ENCODE assay signal across 8 cellular contexts in the genomic region with DNA sequence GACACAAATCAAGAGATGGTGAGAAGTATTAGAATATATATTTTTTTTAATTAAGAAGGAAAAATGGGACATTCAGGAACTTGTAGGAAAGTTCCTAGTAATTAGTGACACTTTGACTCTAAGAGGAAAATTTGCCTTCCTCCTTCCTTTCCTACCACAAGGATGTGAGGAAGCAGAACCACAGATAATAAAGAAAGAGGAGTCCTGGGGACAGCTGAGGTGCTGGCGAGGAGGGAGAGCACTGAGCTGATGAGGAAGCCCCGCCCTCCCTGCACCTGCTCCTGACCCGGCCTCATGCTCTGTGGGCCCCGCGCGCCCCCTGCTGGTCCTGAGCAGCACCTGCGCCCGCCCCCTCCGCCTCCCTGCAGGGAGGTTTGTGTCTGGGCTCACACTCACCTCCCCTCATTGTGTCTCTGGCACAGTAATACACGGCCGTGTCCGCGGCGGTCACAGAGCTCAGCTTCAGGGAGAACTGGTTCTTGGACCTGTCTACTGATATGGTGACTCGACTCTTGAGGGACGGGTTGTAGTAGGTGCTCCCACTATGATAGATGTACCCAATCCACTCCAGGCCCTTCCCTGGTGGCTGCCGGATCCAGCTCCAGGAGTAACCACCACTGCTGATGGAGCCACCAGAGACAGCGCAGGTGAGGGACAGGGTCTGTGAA.
DNase-seq lines count a peak whose midpoint lies in the region; ATAC-seq, FAIRE-seq and TF ChIP-seq lines count a peak whose summit lies in the region.
"Not testable (repeated sequence)": the region's sequence is repeated elsewhere in the genome, so short reads cannot be mapped to it uniquely, and the experiment has no call there.

No MANE protein-coding gene starts in this region.

- H4K20me1 ChIP-seq in PC-3 (ENCODE audit: low read length): not testable (repeated sequence)

- H3K9me3 Mint-ChIP-seq in activated CD4-positive, alpha-beta T cell treated with anti-CD3 and anti-CD28 coated beads, Interleukin-2, amount 10 ng/mL, durations not matched to agents 7 days and 5 days: not testable (repeated sequence)

- not testable (repeated sequence) for H3K4me3 Mint-ChIP-seq in activated CD4-positive, alpha-beta T cell treated with anti-CD3 and anti-CD28 coated beads, Interleukin-2, amount 10 ng/mL, durations not matched to agents 7 days and 5 days

- not testable (repeated sequence) for H3K4me1 Mint-ChIP-seq in activated CD4-positive, alpha-beta T cell treated with anti-CD3 and anti-CD28 coated beads, Interleukin-2, amount 10 ng/mL, durations not matched to agents 7 days and 5 days

- not testable (repeated sequence) for H3K36me3 ChIP-seq in PC-3 (ENCODE audit: low read depth, low read length); neutrophil

- not testable (repeated sequence) for H3K27ac ChIP-seq in 22Rv1; PC-3 (ENCODE audit: low read length); neutrophil

- ATAC-seq in PC-3, Right ventricle myocardium inferior: not testable (repeated sequence)

- not testable (repeated sequence) for H3K4me3 ChIP-seq in PC-3 (ENCODE audit: low read length); neutrophil (ENCODE audit: low read depth in 1 of 2, low read length in 1 of 2)

- not testable (repeated sequence) for TF ChIP-seq POLR2A in GM12891 (IDR thresholded peaks at IDR 0.05; ENCODE audit: low read depth, low read length)

- not testable (repeated sequence) for H3K27me3 Mint-ChIP-seq in activated CD4-positive, alpha-beta T cell treated with anti-CD3 and anti-CD28 coated beads, Interleukin-2, amount 10 ng/mL, durations not matched to agents 7 days and 5 days

- not testable (repeated sequence) for H3F3A ChIP-seq in PC-3 (ENCODE audit: low read length, unreplicated experiment)

- peak; percentile 31 for FAIRE-seq in GM12891 (lab: Jason Lieb, UNC)

- H3K9me3 ChIP-seq in PC-3 (ENCODE audit: low read length): peaks cover 42% of the 10 kb centered on the region
- H3K9me3 ChIP-seq in neutrophil: not testable (repeated sequence)

- H2AFZ ChIP-seq in PC-3 (ENCODE audit: low read length): not testable (repeated sequence)

- intact Hi-C loops in PC-3 (cut with micrococcal nuclease); Right ventricle myocardium inferior (cut with DNase I): not testable (repeated sequence)

- not testable (repeated sequence) for H3K4me1 ChIP-seq in PC-3 (ENCODE audit: insufficient read depth, low read length); neutrophil (ENCODE audit: control insufficient read depth in 1 of 2, insufficient read depth in 1 of 2, low read depth in 1 of 2, low read length in 1 of 2)

- DNase-seq in GM12891 (ENCODE audit: insufficient read length, low spot score); PC-3: not testable (repeated sequence)
- peak; percentile 66 for DNase-seq in activated CD4-positive, alpha-beta T cell treated with anti-CD3 and anti-CD28 coated beads, Interleukin-2, amount 10 ng/mL, durations not matched to agents 7 days and 5 days
- DNase-seq in activated T-helper 9 cell treated with anti-CD3 and anti-CD28 coated beads, Interleukin-2, amount 50 U/mL, for 16 hours (ENCODE audit: low read depth): peak; percentile 86
- DNase-seq in Right ventricle myocardium inferior (ENCODE audit: missing footprints): peak; percentile 66
- DNase-seq in stimulated activated CD8-positive, alpha-beta memory T cell treated with anti-CD3 and anti-CD28 coated beads, Interleukin-15, amount 100 ng/mL, for 1 hour (ENCODE audit: low read depth): peak; percentile 20

- H3K27me3 ChIP-seq in PC-3 (ENCODE audit: low read length); neutrophil: not testable (repeated sequence)

- H3K27ac Mint-ChIP-seq in activated CD4-positive, alpha-beta T cell treated with anti-CD3 and anti-CD28 coated beads, Interleukin-2, amount 10 ng/mL, durations not matched to agents 7 days and 5 days: not testable (repeated sequence)

- BruUV-seq in PC-3 (replicated peaks; lab: Mats Ljungman, UMichigan): not testable (repeated sequence)

- H3K9me2 ChIP-seq in PC-3 (replicated peaks; ENCODE audit: low read length): not testable (repeated sequence)

- POLR2A ChIA-PET in PC-3 (lab: Charles Lee; ENCODE audit: unreplicated experiment); activated CD4-positive, alpha-beta T cell treated with anti-CD3 and anti-CD28 coated beads, Interleukin-2, amount 10 ng/mL, durations not matched to agents 7 days and 5 days (lab: Charles Lee): not testable (repeated sequence)

- CTCF ChIA-PET in PC-3 (lab: Charles Lee): not testable (repeated sequence)
- CTCF ChIA-PET in activated CD4-positive, alpha-beta T cell treated with anti-CD3 and anti-CD28 coated beads, Interleukin-2, amount 10 ng/mL, durations not matched to agents 7 days and 5 days (lab: Charles Lee): interaction anchor here (1.3 to 3.2 kb wide), 2 partner anchors 41 to 183 kb away, joined by 3 to 11 read pairs; no protein-coding TSS in a partner anchor

- H3K9ac ChIP-seq in PC-3 (ENCODE audit: low read length): not testable (repeated sequence)

- H3K79me2 ChIP-seq in PC-3 (ENCODE audit: low read length): not testable (repeated sequence)

- TF ChIP-seq CTCF in 22Rv1 (IDR thresholded peaks at IDR 0.05) (peak; percentile 92), PC-3 (conservative IDR thresholded peaks at IDR 0.05; ENCODE audit: low read depth, low read length) (peak; percentile 42), neutrophil (IDR thresholded peaks at IDR 0.05) (peak; percentile 60)

- not testable (repeated sequence) for H3K36me3 Mint-ChIP-seq in activated CD4-positive, alpha-beta T cell treated with anti-CD3 and anti-CD28 coated beads, Interleukin-2, amount 10 ng/mL, durations not matched to agents 7 days and 5 days (ENCODE audit: low read depth)

- not testable (repeated sequence) for H3K4me2 ChIP-seq in PC-3 (ENCODE audit: low read length)

Comparison
In these comparisons a context has a peak if more than half of its experiments do, and no peak if none do; other contexts are left out.
1. CTCF ChIP-seq: peak in every context shown above with its lines; median percentile 92 in 22Rv1; 60 in neutrophil; 42 in PC-3.